ENCODE assay signal across 9 cellular contexts in genomic region chr14:55949708-55950107, GRCh38.
"Had no signal": no experiment of that assay in that cellular context is flagged by ENCODE, and none has a peak within 500 bp of the region (broad histone marks: within the 10 kb centered on the region; RNA-seq: fewer than 3 reads in every experiment).

No MANE protein-coding gene starts in this region.

- FAIRE-seq: H1, HepG2 had no signal

- H3K4me3 ChIP-seq: GM23338, HAP-1 had no signal

- DNase-seq: H7, HFFc6, KG1 had no signal

- H3K27ac ChIP-seq: HL-60 had no signal

- H3K4me2 ChIP-seq: GM23338 had no signal

- ATAC-seq: GM23338, HCT116, HepG2 had no signal

- H3K36me3 ChIP-seq: HAP-1 had no signal

- H2AFZ ChIP-seq: GM23338 had no signal
